Comparison of ENCODE assay signal across 8 cellular contexts in the genomic region with DNA sequence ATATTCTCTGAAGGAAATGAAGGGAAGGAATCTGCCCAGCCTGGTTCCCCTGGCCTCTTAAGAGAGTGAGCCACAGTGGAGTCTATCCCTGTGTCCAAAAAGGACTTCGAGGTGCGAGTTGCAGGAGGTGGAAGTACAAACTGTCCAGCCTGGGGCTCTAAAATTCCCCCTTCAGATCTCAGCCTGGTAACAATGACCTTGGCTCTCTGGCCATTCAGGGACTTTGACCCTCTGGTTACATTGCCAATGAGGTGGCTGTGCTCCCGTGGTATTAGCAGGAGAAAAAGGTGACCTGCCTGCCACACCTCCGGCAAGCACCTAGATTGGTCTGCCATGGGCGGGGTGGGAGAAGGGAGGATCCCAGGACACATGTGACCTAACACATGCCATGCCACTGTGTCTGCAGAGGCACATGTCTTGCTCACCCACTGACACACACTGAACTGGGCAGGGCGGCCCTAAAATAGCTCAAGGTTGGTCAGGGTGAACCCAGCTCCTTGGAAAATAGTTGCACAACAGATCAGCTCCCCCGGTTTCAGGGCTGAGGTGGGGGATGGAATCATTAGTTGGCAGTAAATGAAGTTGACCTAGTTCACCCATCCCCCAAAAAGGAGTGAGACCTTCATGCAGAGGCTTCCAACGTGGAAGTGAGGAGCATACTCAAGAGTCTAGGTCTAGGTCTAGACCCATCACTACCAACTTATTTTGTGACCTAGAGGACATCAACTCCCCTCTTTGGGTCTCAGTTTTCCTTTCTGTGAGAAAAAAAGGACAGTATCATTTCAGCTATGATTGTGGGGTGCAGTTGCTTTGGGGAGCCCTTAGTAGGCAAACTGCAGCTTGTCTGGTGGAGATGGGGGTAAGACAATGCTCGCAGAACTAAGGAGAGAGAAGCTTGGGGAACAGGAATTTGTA. TPM values are rescaled to one million over a fixed set of nuclear protein-coding genes. Genes with fewer than 3 reads are reported as not detected.
DNase-seq lines count a peak whose midpoint lies in the region; ATAC-seq and TF ChIP-seq lines count a peak whose summit lies in the region.

No MANE protein-coding gene starts in this region.

- no peaks in the 10 kb centered on the region for H3K9me3 Mint-ChIP-seq in activated naive CD8-positive, alpha-beta T cell treated with anti-CD3 and anti-CD28 coated beads for 36 hours

- peaks cover 30% of the 10 kb centered on the region for H3K4me1 ChIP-seq in hepatocyte (ENCODE audit: insufficient read depth)

- no peaks in the 10 kb centered on the region for H3K36me3 ChIP-seq in hepatocyte (replicated peaks; ENCODE audit: insufficient read depth, low read depth)

- peak; percentile 46 for DNase-seq in A172 (ENCODE audit: low spot score)
- DNase-seq in HT1080 (ENCODE audit: low read depth), result peak; percentile 61
- DNase-seq in activated naive CD8-positive, alpha-beta T cell treated with anti-CD3 and anti-CD28 coated beads for 36 hours, result no peak
- peak; percentile 82 for DNase-seq in hepatocyte (ENCODE audit: low spot score)
- DNase-seq in stimulated activated CD8-positive, alpha-beta memory T cell treated with anti-CD3 and anti-CD28 coated beads, Interleukin-4, amount 100 ng/mL, for 48 hours, result peak; percentile 59
- no peak for DNase-seq in epidermal melanocyte (ENCODE audit: insufficient read length, low spot score)

- TF ChIP-seq CTCF in hepatocyte (IDR thresholded peaks at IDR 0.05; ENCODE audit: poor library complexity), result no peak

- H2AFZ ChIP-seq in hepatocyte, result peak overlapping the region; percentile 18

- H3K4me3 ChIP-seq in hepatocyte, result no peak overlapping the region

- H3K27ac Mint-ChIP-seq in activated naive CD8-positive, alpha-beta T cell treated with anti-CD3 and anti-CD28 coated beads for 36 hours, result peak overlapping the region; percentile 90

- WGBS in hepatocyte (ENCODE audit: low lambda C conversion rate, missing lambda C conversion rate), result 73% methylated on average over 9 of the region's 9 CpGs

- no peaks in the 10 kb centered on the region for H4K20me1 ChIP-seq in hepatocyte (ENCODE audit: insufficient read depth, poor library complexity, severe bottlenecking)

- H3K27ac ChIP-seq in hepatocyte, result peak overlapping the region; percentile 95

- no peaks in the 10 kb centered on the region for H3K79me2 ChIP-seq in hepatocyte

- H3K4me3 Mint-ChIP-seq in activated naive CD8-positive, alpha-beta T cell treated with anti-CD3 and anti-CD28 coated beads for 36 hours, result peak overlapping the region; percentile 94

- peak overlapping the region; percentile 97 for H3K4me2 ChIP-seq in hepatocyte

- H3K4me1 Mint-ChIP-seq in activated naive CD8-positive, alpha-beta T cell treated with anti-CD3 and anti-CD28 coated beads for 36 hours, result peaks cover 72% of the 10 kb centered on the region

- H3K9me2 ChIP-seq in hepatocyte (replicated peaks; ENCODE audit: insufficient read depth), result no peaks in the 10 kb centered on the region

- H3K27me3 ChIP-seq in hepatocyte, result no peaks in the 10 kb centered on the region

- no peaks in the 10 kb centered on the region for H3K9me3 ChIP-seq in hepatocyte (ENCODE audit: low read depth)

- H3K27me3 Mint-ChIP-seq in activated naive CD8-positive, alpha-beta T cell treated with anti-CD3 and anti-CD28 coated beads for 36 hours, result no peaks in the 10 kb centered on the region

- ATAC-seq in HG03108 (IDR thresholded peaks at IDR 0.05; ENCODE audit: unreplicated experiment), result no peak
- no peak for ATAC-seq in HG02970 (IDR thresholded peaks at IDR 0.05; ENCODE audit: low FRiP score, unreplicated experiment)

- H3K36me3 Mint-ChIP-seq in activated naive CD8-positive, alpha-beta T cell treated with anti-CD3 and anti-CD28 coated beads for 36 hours, result peaks cover 37% of the 10 kb centered on the region

RNA-seq across cellular contexts. Expression of gene NR1D1, which starts 2.2 kb away (rescaled TPM):
- 1.1 and 2.2 TPM in 2 replicates for total RNA-seq in A172 (2014; rRNA removed; shearing (Covaris generic))
- 1.8 and 2.8 TPM in 2 replicates for total RNA-seq in HT1080 (2014; rRNA removed; shearing (Covaris generic))
- polyA plus RNA-seq in HT1080 (2015; cell fraction: cytosol; rRNA removed), result 10.8 and 11.7 TPM in 2 replicates
- polyA plus RNA-seq in HT1080 (2015; cell fraction: nucleus; rRNA removed), result 13.0 and 17.7 TPM in 2 replicates
- total RNA-seq in activated naive CD8-positive, alpha-beta T cell treated with anti-CD3 and anti-CD28 coated beads for 36 hours, result 1 to 10 TPM; 4.8 to 5.8 TPM
- total RNA-seq in hepatocyte, result 2.3 and 3.0 TPM in 2 replicates
- 6.9 and 7.1 TPM in 2 replicates for polyA plus RNA-seq in hepatocyte

RNA-seq across cellular contexts. Expression of gene MSL1, which starts 23.6 kb away (rescaled TPM):
- total RNA-seq in A172 (2014; rRNA removed; shearing (Covaris generic)), result 61.3 and 64.3 TPM in 2 replicates
- 42.5 and 51.3 TPM in 2 replicates for total RNA-seq in HT1080 (2014; rRNA removed; shearing (Covaris generic))
- 38.3 and 43.9 TPM in 2 replicates for polyA plus RNA-seq in HT1080 (2015; cell fraction: cytosol; rRNA removed)
- 145 and 152 TPM in 2 replicates for polyA plus RNA-seq in HT1080 (2015; cell fraction: nucleus; rRNA removed)
- total RNA-seq in activated naive CD8-positive, alpha-beta T cell treated with anti-CD3 and anti-CD28 coated beads for 36 hours, result 10 to 100 TPM; 62.7 to 66.7 TPM
- total RNA-seq in hepatocyte, result 71.9 and 81.6 TPM in 2 replicates
- 26.7 and 31.4 TPM in 2 replicates for polyA plus RNA-seq in hepatocyte

RNA-seq across cellular contexts. Expression of gene THRA, which starts 35.4 kb away (rescaled TPM):
- 14.5 and 17.8 TPM in 2 replicates for total RNA-seq in A172 (2014; rRNA removed; shearing (Covaris generic))
- total RNA-seq in HT1080 (2014; rRNA removed; shearing (Covaris generic)), result 12.6 and 14.8 TPM in 2 replicates
- polyA plus RNA-seq in HT1080 (2015; cell fraction: cytosol; rRNA removed), result 8.7 and 9.2 TPM in 2 replicates
- polyA plus RNA-seq in HT1080 (2015; cell fraction: nucleus; rRNA removed), result 7.0 and 8.7 TPM in 2 replicates
- 10 to 100 TPM; 11.4 to 12.1 TPM for total RNA-seq in activated naive CD8-positive, alpha-beta T cell treated with anti-CD3 and anti-CD28 coated beads for 36 hours
- 35.3 and 40.2 TPM in 2 replicates for total RNA-seq in hepatocyte
- 20.7 and 22.5 TPM in 2 replicates for polyA plus RNA-seq in hepatocyte

RNA-seq across cellular contexts. Expression of gene CASC3, which starts 42.1 kb away (rescaled TPM):
- total RNA-seq in A172 (2014; rRNA removed; shearing (Covaris generic)), result 44.5 and 50.1 TPM in 2 replicates
- 26.7 and 31.5 TPM in 2 replicates for total RNA-seq in HT1080 (2014; rRNA removed; shearing (Covaris generic))
- polyA plus RNA-seq in HT1080 (2015; cell fraction: cytosol; rRNA removed), result 33.3 and 36.6 TPM in 2 replicates
- 108 and 110 TPM in 2 replicates for polyA plus RNA-seq in HT1080 (2015; cell fraction: nucleus; rRNA removed)
- total RNA-seq in activated naive CD8-positive, alpha-beta T cell treated with anti-CD3 and anti-CD28 coated beads for 36 hours, result 10 to 100 TPM; 74.5 to 77.0 TPM
- total RNA-seq in hepatocyte, result 26.7 and 30.2 TPM in 2 replicates
- 33.0 and 37.5 TPM in 2 replicates for polyA plus RNA-seq in hepatocyte

RNA-seq across cellular contexts. Expression of gene MED24, which starts 44.0 kb away (rescaled TPM):
- 46.5 and 67.3 TPM in 2 replicates for total RNA-seq in A172 (2014; rRNA removed; shearing (Covaris generic))
- 35.9 and 38.3 TPM in 2 replicates for total RNA-seq in HT1080 (2014; rRNA removed; shearing (Covaris generic))
- 34.0 and 38.7 TPM in 2 replicates for polyA plus RNA-seq in HT1080 (2015; cell fraction: cytosol; rRNA removed)
- polyA plus RNA-seq in HT1080 (2015; cell fraction: nucleus; rRNA removed), result 113 and 130 TPM in 2 replicates
- 100 to 1,000 TPM; 103 to 107 TPM for total RNA-seq in activated naive CD8-positive, alpha-beta T cell treated with anti-CD3 and anti-CD28 coated beads for 36 hours
- 55.7 and 66.8 TPM in 2 replicates for total RNA-seq in hepatocyte
- polyA plus RNA-seq in hepatocyte, result 69.8 and 69.9 TPM in 2 replicates

Comparison
In these comparisons a context has a peak if more than half of its experiments do, and no peak if none do; other contexts are left out.
1. DNase-seq: peak in A172 (single experiment), HT1080 (single experiment), hepatocyte (single experiment) and stimulated activated CD8-positive, alpha-beta memory T cell treated with anti-CD3 and anti-CD28 coated beads, Interleukin-4, amount 100 ng/mL, for 48 hours (single experiment); none in activated naive CD8-positive, alpha-beta T cell treated with anti-CD3 and anti-CD28 coated beads for 36 hours (single experiment) and epidermal melanocyte (single experiment).